ENCODE assay signal across 15 cellular contexts in the genomic region with DNA sequence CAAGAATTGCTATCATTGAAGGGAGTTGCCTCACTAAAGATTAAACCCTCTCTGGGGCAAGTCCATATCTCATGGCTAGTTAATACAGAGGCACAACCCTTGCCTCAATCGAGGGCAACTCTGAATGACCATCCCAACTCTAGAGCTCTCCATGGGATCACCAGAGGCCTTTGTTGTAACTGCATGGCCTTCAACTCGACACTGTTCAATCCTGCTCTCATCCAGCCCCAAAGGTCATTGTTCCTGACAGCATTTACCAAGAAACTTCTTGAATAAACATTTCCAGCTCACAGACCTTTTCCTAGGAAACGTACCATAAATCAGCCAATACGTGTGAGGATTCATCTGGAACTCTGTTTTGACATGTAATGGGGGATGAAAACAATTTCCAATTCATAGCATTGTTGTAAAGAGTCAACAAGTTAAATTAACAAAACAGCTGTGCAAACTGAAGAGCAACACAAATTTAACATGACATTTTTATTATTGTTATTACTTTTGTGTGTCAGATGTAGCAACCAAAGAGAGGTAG.
"Had no signal": no experiment of that assay in that cellular context is flagged by ENCODE, and none has a peak within 500 bp of the region (broad histone marks: within the 10 kb centered on the region; RNA-seq: fewer than 3 reads in every experiment).

No MANE protein-coding gene starts in this region.

- H3K4me3 Mint-ChIP-seq: immature natural killer cell; naive thymus-derived CD4-positive, alpha-beta T cell; stimulated activated naive CD8-positive, alpha-beta T cell treated with anti-CD3 and anti-CD28 coated beads, Interleukin-15, Interleukin-2, amounts not matched to agents 100 ng/mL and 50 ng/mL, for 24 hours had no signal

- H3K27ac Mint-ChIP-seq: immature natural killer cell; naive thymus-derived CD4-positive, alpha-beta T cell; stimulated activated naive CD8-positive, alpha-beta T cell treated with anti-CD3 and anti-CD28 coated beads, Interleukin-15, Interleukin-2, amounts not matched to agents 100 ng/mL and 50 ng/mL, for 24 hours had no signal

- H3K4me3 ChIP-seq: colonic mucosa, esophagus squamous epithelium, right atrium auricular region, smooth muscle cell, tibial artery, upper lobe of left lung, uterus had no signal

- H3K27me3 ChIP-seq: colonic mucosa, esophagus squamous epithelium, neutrophil, right atrium auricular region, tibial artery, upper lobe of left lung, uterus had no signal

- H3K36me3 Mint-ChIP-seq: immature natural killer cell had no signal

- H3K36me3 ChIP-seq: colonic mucosa, esophagus squamous epithelium, neutrophil, right atrium auricular region, tibial artery, upper lobe of left lung, uterus had no signal

- DNase-seq: colonic mucosa; dermis blood vessel endothelial cell; esophagus squamous epithelium; foreskin keratinocyte; immature natural killer cell; left ventricle myocardium superior; naive thymus-derived CD4-positive, alpha-beta T cell; stimulated activated CD4-positive, alpha-beta T cell treated with anti-CD3 and anti-CD28 coated beads, Interleukin-2, amount 100 ng/mL, for 48 hours; tibial artery; upper lobe of left lung; uterus had no signal

- H3K9me3 ChIP-seq: colonic mucosa, esophagus squamous epithelium, neutrophil, right atrium auricular region, tibial artery, upper lobe of left lung, uterus had no signal

- H3K27ac ChIP-seq: colonic mucosa, esophagus squamous epithelium, foreskin keratinocyte, neutrophil, tibial artery, upper lobe of left lung, uterus had no signal

- H3K4me1 ChIP-seq: colonic mucosa, foreskin keratinocyte, upper lobe of left lung, uterus had no signal

- ATAC-seq: foreskin keratinocyte; left ventricle myocardium superior; naive thymus-derived CD4-positive, alpha-beta T cell had no signal

- H3K4me1 Mint-ChIP-seq: immature natural killer cell; naive thymus-derived CD4-positive, alpha-beta T cell had no signal

- H3K9me3 Mint-ChIP-seq: stimulated activated naive CD8-positive, alpha-beta T cell treated with anti-CD3 and anti-CD28 coated beads, Interleukin-15, Interleukin-2, amounts not matched to agents 100 ng/mL and 50 ng/mL, for 24 hours had no signal
